13 cellular contexts compared by ENCODE assay signal in the genomic region with DNA sequence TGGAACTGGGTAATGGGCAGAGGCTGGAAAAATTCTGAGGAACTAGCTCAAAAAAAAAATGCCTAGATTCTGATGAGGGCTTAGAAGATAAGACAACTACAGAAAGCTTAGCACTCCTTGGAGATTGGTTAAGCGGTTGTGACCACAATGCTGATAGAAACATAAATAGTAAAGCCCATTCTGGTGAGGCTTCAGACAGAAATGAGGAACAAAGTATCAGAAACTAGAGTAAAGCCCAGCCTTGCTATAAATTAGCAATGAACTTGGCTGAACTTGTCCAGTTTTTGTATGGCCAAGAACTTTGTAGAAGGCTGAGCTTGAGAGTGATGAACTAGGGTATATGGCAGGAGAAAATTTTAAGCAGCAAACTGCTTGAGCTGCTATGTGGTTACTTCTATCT. TPM values are rescaled to one million over a fixed set of nuclear protein-coding genes. Genes with fewer than 3 reads are reported as not detected.
DNase-seq lines count a peak whose midpoint lies in the region; ATAC-seq lines count a peak whose summit lies in the region.
"Had no signal": no experiment of that assay in that cellular context is flagged by ENCODE, and none has a peak within 500 bp of the region (broad histone marks: within the 10 kb centered on the region; RNA-seq: fewer than 3 reads in every experiment).

No MANE protein-coding gene starts in this region.

- H3K27ac Mint-ChIP-seq in naive B cell = peak overlapping the region in 2 of 6 donors; percentile 74 to 76

- H3K4me1 Mint-ChIP-seq in naive B cell = peaks cover 4 to 6% (median 4%) of the 10 kb centered on the region in 3 donors

- DNase-seq in naive B cell (no peak), putamen (ENCODE audit: low spot score) (no peak), mucosa of gallbladder (ENCODE audit: low spot score) (no peak)
- no peak for DNase-seq in NK-92 treated with Interleukin-12 subunit alpha and Interleukin-12 subunit beta, amount 100 ng/mL, for 24 hours (lab: John Stamatoyannopoulos, UW)
- DNase-seq: DMS53, glutamatergic neuron, H7, NCI-H2029 treated with DMSO at 0.1 percent for 48 hours, SK-N-SH had no signal

- peaks cover 63 to 66% of the 10 kb centered on the region in 2 donors for H3K36me3 Mint-ChIP-seq in naive B cell

- no peaks in the 10 kb centered on the region for H3K9me3 Mint-ChIP-seq in naive B cell
- H3K9me3 Mint-ChIP-seq: central memory CD8-positive, alpha-beta T cell had no signal

- no peaks in the 10 kb centered on the region for H3K27me3 Mint-ChIP-seq in naive B cell
- H3K27me3 Mint-ChIP-seq: central memory CD8-positive, alpha-beta T cell had no signal

- peak overlapping the region in 1 of 8 donors; percentile 9 for H3K4me3 Mint-ChIP-seq in naive B cell
- H3K4me3 Mint-ChIP-seq: central memory CD8-positive, alpha-beta T cell had no signal

- ATAC-seq in GM19025 (IDR thresholded peaks at IDR 0.05; ENCODE audit: low read depth, unreplicated experiment) = peak; percentile 83
- peak; percentile 88 for ATAC-seq in HG02642 (IDR thresholded peaks at IDR 0.05; ENCODE audit: poor library complexity, unreplicated experiment)
- peak; percentile 86 for ATAC-seq in HG03558 (IDR thresholded peaks at IDR 0.05; ENCODE audit: extremely low read depth, unreplicated experiment)
- ATAC-seq in naive B cell (ENCODE audit: low read depth in 2 of 2) = peak; percentile 21 to 39

RNA-seq across cellular contexts. Expression of a gene that starts 25.4 kb away (rescaled TPM):
- polyA plus RNA-seq in naive B cell (ENCODE audit: low read depth in 6 of 6) = 10 to 100 TPM in 1 of 6 donors, 1 to 10 TPM in 5; 1.2 to 10.6 (median 5.8) TPM
- total RNA-seq in mucosa of gallbladder = 79.9 TPM

Comparison
In these comparisons a context has a peak if more than half of its experiments do, and no peak if none do; other contexts are left out.
1. ATAC-seq: peak in every context shown above with its lines; median percentile 88 in HG02642; 86 in HG03558; 83 in GM19025; 30 in naive B cell.